In the genomic region with DNA sequence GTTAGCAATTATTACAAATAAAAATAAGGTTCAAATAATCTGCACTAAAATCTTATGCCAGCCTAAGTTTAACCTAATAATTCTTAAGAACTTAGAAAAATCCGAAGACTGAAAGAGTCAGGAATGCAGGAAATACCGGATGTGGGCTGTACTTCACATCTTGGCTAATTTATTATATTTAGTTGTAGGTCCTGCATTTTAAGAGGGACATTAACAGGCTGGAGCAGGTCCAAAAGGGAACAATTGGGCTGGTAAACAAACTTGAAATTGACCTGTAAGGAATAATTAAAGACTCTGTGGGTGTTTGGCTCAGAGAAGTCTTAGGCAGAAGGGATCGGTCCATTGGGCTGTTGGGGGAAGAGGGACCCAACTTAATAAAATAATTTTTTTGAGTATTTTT, we compare ENCODE assay signal across 22 cellular contexts. TPM values are rescaled to one million over a fixed set of nuclear protein-coding genes. Genes with fewer than 3 reads are reported as not detected.
A peak's percentile ranks its signal among the peaks of the same experiment; 100 is the strongest.
DNase-seq lines count a peak whose midpoint lies in the region; ATAC-seq and TF ChIP-seq lines count a peak whose summit lies in the region.
"Had no signal": no experiment of that assay in that cellular context is flagged by ENCODE, and none has a peak within 500 bp of the region (broad histone marks: within the 10 kb centered on the region; RNA-seq: fewer than 3 reads in every experiment).

No MANE protein-coding gene starts in this region.

- H3K4me3 Mint-ChIP-seq in HFFc6: peak overlapping the region; percentile 67
- no peak overlapping the region for H3K4me3 Mint-ChIP-seq in CD4-positive, alpha-beta memory T cell
- H3K4me3 Mint-ChIP-seq: activated naive CD8-positive, alpha-beta T cell; CD8-positive, alpha-beta T cell had no signal

- no peak overlapping the region for H3K27ac ChIP-seq in PC-3 (ENCODE audit: low read length)
- no peak overlapping the region for H3K27ac ChIP-seq in CD4-positive, alpha-beta memory T cell (ENCODE audit: low read depth, low read length)
- H3K27ac ChIP-seq: heart right ventricle, spleen, upper lobe of left lung had no signal

- ATAC-seq in PC-3 (no peak), GM21717 (IDR thresholded peaks at IDR 0.05; ENCODE audit: unreplicated experiment) (no peak)
- ATAC-seq: CD8-positive, alpha-beta T cell; heart right ventricle had no signal

- no peaks in the 10 kb centered on the region for H3K79me2 ChIP-seq in PC-3 (ENCODE audit: low read length)

- no peak overlapping the region for H3K4me3 ChIP-seq in PC-3 (ENCODE audit: low read length)
- H3K4me3 ChIP-seq in CD4-positive, alpha-beta memory T cell (ENCODE audit: low read length in 2 of 2): no peak overlapping the region
- H3K4me3 ChIP-seq: heart right ventricle, spleen, upper lobe of left lung had no signal

- H3K9me2 ChIP-seq in PC-3 (replicated peaks; ENCODE audit: low read length): no peaks in the 10 kb centered on the region

- no peaks in the 10 kb centered on the region for H3K36me3 Mint-ChIP-seq in HFFc6 (ENCODE audit: low read depth)
- H3K36me3 Mint-ChIP-seq in CD4-positive, alpha-beta memory T cell: no peaks in the 10 kb centered on the region
- H3K36me3 Mint-ChIP-seq: activated naive CD8-positive, alpha-beta T cell; brain; CD8-positive, alpha-beta T cell had no signal

- 0 out of 2 replicates have a peak overlapping the region, but pooled peaks have one; percentile 5 for H3K4me2 ChIP-seq in PC-3 (ENCODE audit: low read length)

- no TSS peak for BruUV-seq in PC-3 (replicated peaks; lab: Mats Ljungman, UMichigan)

- H3K9ac ChIP-seq in PC-3 (ENCODE audit: low read length): no peak overlapping the region

- no peaks in the 10 kb centered on the region for H3K4me1 ChIP-seq in PC-3 (ENCODE audit: insufficient read depth, low read length)
- no peaks in the 10 kb centered on the region for H3K4me1 ChIP-seq in CD4-positive, alpha-beta memory T cell (ENCODE audit: insufficient read depth, low read length)
- H3K4me1 ChIP-seq: spleen had no signal

- intact Hi-C loops in PC-3 (cut with micrococcal nuclease): no loop called here
- intact Hi-C loops in CD4-positive, alpha-beta memory T cell (cut with micrococcal nuclease): no loop called here

- H3K27ac Mint-ChIP-seq in HFFc6: no peak overlapping the region; the same call in 1 of the 2 replicates
- no peak overlapping the region for H3K27ac Mint-ChIP-seq in CD4-positive, alpha-beta memory T cell
- H3K27ac Mint-ChIP-seq: activated naive CD8-positive, alpha-beta T cell; CD8-positive, alpha-beta T cell had no signal

- H3K36me3 ChIP-seq in PC-3 (ENCODE audit: low read depth, low read length): no peaks in the 10 kb centered on the region
- H3K36me3 ChIP-seq in CD4-positive, alpha-beta memory T cell (ENCODE audit: insufficient read depth, low read length): no peaks in the 10 kb centered on the region
- H3K36me3 ChIP-seq: heart right ventricle, spleen, upper lobe of left lung had no signal

- H3F3A ChIP-seq in PC-3 (ENCODE audit: low read length, unreplicated experiment): no peaks in the 10 kb centered on the region

- DNase-seq in COR-L47 (lab: John Stamatoyannopoulos, UW) (peak; percentile 66), HFFc6 (peak; percentile 8), PC-3 (no peak), kidney tubule cell (ENCODE audit: low spot score) (peak; percentile 44), SK-N-DZ (ENCODE audit: low spot score) (no peak)
- DNase-seq in stimulated activated CD4-positive, alpha-beta T cell treated with anti-CD3 and anti-CD28 coated beads, Interleukin-4, amount 100 ng/mL, for 1 hour: no peak
- no peak for DNase-seq in CD4-positive, alpha-beta memory T cell
- DNase-seq: activated CD4-positive, alpha-beta T cell treated with anti-CD3 and anti-CD28 coated beads for 48 hours; CD8-positive, alpha-beta T cell; cortex of kidney; heart right ventricle; MM.1S; SHP77; spleen; upper lobe of left lung had no signal

- POLR2A ChIA-PET in PC-3 (lab: Charles Lee; ENCODE audit: unreplicated experiment): no interaction called here
- POLR2A ChIA-PET in CD4-positive, alpha-beta memory T cell (lab: Charles Lee; ENCODE audit: partially characterized antibody): no interaction called here

- H2AFZ ChIP-seq in PC-3 (ENCODE audit: low read length): no peak overlapping the region

- H4K20me1 ChIP-seq in PC-3 (ENCODE audit: low read length): no peaks in the 10 kb centered on the region

- TF ChIP-seq CTCF in HFFc6 (IDR thresholded peaks at IDR 0.05): no peak
- TF ChIP-seq CTCF in PC-3 (conservative IDR thresholded peaks at IDR 0.05; ENCODE audit: low read depth, low read length): no peak

- H3K4me1 Mint-ChIP-seq in HFFc6 (ENCODE audit: low read depth): peaks cover 31% of the 10 kb centered on the region
- H3K4me1 Mint-ChIP-seq in CD4-positive, alpha-beta memory T cell: no peaks in the 10 kb centered on the region

- no peaks in the 10 kb centered on the region for H3K9me3 Mint-ChIP-seq in HFFc6
- H3K9me3 Mint-ChIP-seq in CD4-positive, alpha-beta memory T cell: no peaks in the 10 kb centered on the region
- H3K9me3 Mint-ChIP-seq: CD8-positive, alpha-beta T cell had no signal

- no peaks in the 10 kb centered on the region; the same call in 1 of the 2 replicates for H3K27me3 Mint-ChIP-seq in HFFc6 (ENCODE audit: insufficient read depth)
- peaks cover 0 to 5% of the 10 kb centered on the region in 2 donors for H3K27me3 Mint-ChIP-seq in CD4-positive, alpha-beta memory T cell

- no peaks in the 10 kb centered on the region for H3K9me3 ChIP-seq in PC-3 (ENCODE audit: low read length)
- H3K9me3 ChIP-seq in CD4-positive, alpha-beta memory T cell (ENCODE audit: control insufficient read depth in 1 of 2, low read length in 2 of 2): no peaks in the 10 kb centered on the region
- H3K9me3 ChIP-seq: heart right ventricle, spleen, upper lobe of left lung had no signal

- CTCF ChIA-PET in PC-3 (lab: Charles Lee): no interaction called here
- CTCF ChIA-PET in CD4-positive, alpha-beta memory T cell (lab: Charles Lee; ENCODE audit: partially characterized antibody): no interaction called here

- peaks cover 31% of the 10 kb centered on the region for H3K27me3 ChIP-seq in PC-3 (ENCODE audit: low read length)
- no peaks in the 10 kb centered on the region for H3K27me3 ChIP-seq in CD4-positive, alpha-beta memory T cell (ENCODE audit: insufficient read depth, low read length)
- H3K27me3 ChIP-seq: heart right ventricle, upper lobe of left lung had no signal

RNA-seq across cellular contexts. Expression of gene GLRA1, which starts 18.4 kb away (rescaled TPM):
- not detected for total RNA-seq in HFFc6 (2021; fragmentation: NEBNext Ultra II Directional; extraction: Animal tissue kit (Norgen Biotek cat#: 25700))
- not detected in 2 replicates for total RNA-seq in PC-3 (2014; rRNA removed)
- polyA plus RNA-seq in SK-N-DZ (2014; cell fraction: cytosol; rRNA removed): not detected in 2 replicates
- polyA plus RNA-seq in SK-N-DZ (2014; cell fraction: nucleus; rRNA removed): not detected in 2 replicates
- not detected for total RNA-seq in CD4-positive, alpha-beta memory T cell
- polyA plus RNA-seq in CD4-positive, alpha-beta memory T cell: not detected
- total RNA-seq: CD8-positive, alpha-beta T cell; heart right ventricle; lower leg skin; mucosa of gallbladder; NCI-H460; spleen; T-helper 1 cell treated with Interleukin-12 subunit alpha and Interleukin-12 subunit beta and Interleukin-4 antibody, amounts not matched to agents 30 ng/mL and 1 ng/mL, for 36 hours; upper lobe of left lung had no signal
- polyA plus RNA-seq: heart right ventricle, spleen had no signal

Comparison
In these comparisons a context has a peak if more than half of its experiments do, and no peak if none do; other contexts are left out.
1. DNase-seq: peak in COR-L47 (single experiment), HFFc6 (single experiment) and kidney tubule cell (single experiment); none in PC-3 (single experiment), SK-N-DZ (single experiment), stimulated activated CD4-positive, alpha-beta T cell treated with anti-CD3 and anti-CD28 coated beads, Interleukin-4, amount 100 ng/mL, for 1 hour (single experiment) and CD4-positive, alpha-beta memory T cell (0 of 5).